8 cellular contexts compared by ENCODE assay signal in the genomic region with DNA sequence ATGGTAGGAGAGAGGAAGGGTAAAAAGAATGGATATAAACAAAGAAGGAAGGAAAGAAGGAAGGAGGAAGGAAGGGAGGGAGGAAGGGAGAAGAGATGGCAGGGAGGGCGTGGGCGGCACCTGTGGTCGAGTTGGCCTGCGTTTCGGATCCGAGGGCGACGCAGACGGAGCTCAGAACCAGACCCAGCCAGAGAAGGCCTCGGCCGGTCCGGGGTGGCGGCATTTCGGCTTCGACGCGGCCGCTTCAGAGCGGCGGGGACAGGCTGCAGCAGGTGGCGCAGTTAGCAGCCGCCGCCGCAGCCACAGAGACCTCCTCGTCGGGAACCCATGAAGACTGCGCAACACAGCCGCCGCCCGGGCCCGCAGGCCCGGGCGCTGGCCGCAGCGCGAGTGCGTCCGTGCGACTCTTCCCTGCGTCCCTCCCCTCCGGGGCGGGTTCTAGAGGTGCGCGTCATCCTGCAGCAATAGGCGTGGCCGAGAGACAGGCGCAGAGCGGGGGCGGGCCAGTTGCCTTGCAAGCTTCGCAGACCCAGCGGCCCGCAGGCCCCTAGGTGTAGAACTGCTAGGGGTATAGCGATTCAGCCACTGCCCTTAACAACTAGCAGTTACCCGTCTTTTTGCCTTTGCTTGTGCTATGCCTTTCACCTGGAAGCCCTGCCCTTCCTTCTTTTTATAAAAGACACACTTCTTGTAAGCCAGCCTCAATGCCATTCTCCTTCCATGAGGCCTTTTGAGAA. TPM values are rescaled to one million over a fixed set of nuclear protein-coding genes. Genes with fewer than 3 reads are reported as not detected.
DNase-seq lines count a peak whose midpoint lies in the region; ATAC-seq and TF ChIP-seq lines count a peak whose summit lies in the region.

A gene with protein sequence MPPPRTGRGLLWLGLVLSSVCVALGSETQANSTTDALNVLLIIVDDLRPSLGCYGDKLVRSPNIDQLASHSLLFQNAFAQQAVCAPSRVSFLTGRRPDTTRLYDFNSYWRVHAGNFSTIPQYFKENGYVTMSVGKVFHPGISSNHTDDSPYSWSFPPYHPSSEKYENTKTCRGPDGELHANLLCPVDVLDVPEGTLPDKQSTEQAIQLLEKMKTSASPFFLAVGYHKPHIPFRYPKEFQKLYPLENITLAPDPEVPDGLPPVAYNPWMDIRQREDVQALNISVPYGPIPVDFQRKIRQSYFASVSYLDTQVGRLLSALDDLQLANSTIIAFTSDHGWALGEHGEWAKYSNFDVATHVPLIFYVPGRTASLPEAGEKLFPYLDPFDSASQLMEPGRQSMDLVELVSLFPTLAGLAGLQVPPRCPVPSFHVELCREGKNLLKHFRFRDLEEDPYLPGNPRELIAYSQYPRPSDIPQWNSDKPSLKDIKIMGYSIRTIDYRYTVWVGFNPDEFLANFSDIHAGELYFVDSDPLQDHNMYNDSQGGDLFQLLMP (minus strand): TSS at position 392 of the 737 bp plus-strand sequence. CDS start 169 bp downstream, at position 223.

- H3K9ac ChIP-seq in parathyroid adenoma: peak within 1 kb of the TSS; percentile 92

- H3K36me3 ChIP-seq in parathyroid adenoma (ENCODE audit: control insufficient read depth, insufficient read depth, low read length) (no peaks in the 10 kb centered on the region), tibial artery (peaks cover 4 to 21% (median 16%) of the 10 kb centered on the region in 3 donors)

- H3K4me1 ChIP-seq in parathyroid adenoma (no peaks in the 10 kb centered on the region), tibial artery (peaks cover 0 to 9% (median 3%) of the 10 kb centered on the region in 4 donors)

- H3K27me3 ChIP-seq in parathyroid adenoma (ENCODE audit: control insufficient read depth, insufficient read depth, low read length): no peaks in the 10 kb centered on the region
- no peaks in the 10 kb centered on the region for H3K27me3 ChIP-seq in tibial artery

- H3K4me3 ChIP-seq in GM12865 (ENCODE audit: low read depth, low read length) (peak within 1 kb of the TSS; percentile 73), parathyroid adenoma (ENCODE audit: low read depth, low read length) (peak within 1 kb of the TSS; percentile 82), tibial artery (peak within 1 kb of the TSS; percentile 76 to 83)

- H3K9me3 Mint-ChIP-seq in activated naive CD8-positive, alpha-beta T cell treated with anti-CD3 and anti-CD28 coated beads, Interleukin-2, amount 50 U/mL, for 24 hours: no peaks in the 10 kb centered on the region

- H3K36me3 Mint-ChIP-seq in activated naive CD8-positive, alpha-beta T cell treated with anti-CD3 and anti-CD28 coated beads, Interleukin-2, amount 50 U/mL, for 24 hours (ENCODE audit: low read depth): peaks cover 9% of the 10 kb centered on the region

- peaks cover 5% of the 10 kb centered on the region for H3K79me2 ChIP-seq in parathyroid adenoma

- no peaks in the 10 kb centered on the region for H3K27me3 Mint-ChIP-seq in activated naive CD8-positive, alpha-beta T cell treated with anti-CD3 and anti-CD28 coated beads, Interleukin-2, amount 50 U/mL, for 24 hours

- DNase-seq in GM12865 (ENCODE audit: low read depth) (peak; percentile 90), NCI-H128 (lab: John Stamatoyannopoulos, UW; ENCODE audit: unreplicated experiment) (peak; percentile 67), SW 1271 (lab: John Stamatoyannopoulos, UW) (peak; percentile 75 to 81), Right ventricle myocardium superior (peak; percentile 95), tibial artery (peak; percentile 88 to 93)
- DNase-seq in activated naive CD8-positive, alpha-beta T cell treated with anti-CD3 and anti-CD28 coated beads, Interleukin-2, amount 50 U/mL, for 24 hours: peak; percentile 84

- H3K27ac Mint-ChIP-seq in activated naive CD8-positive, alpha-beta T cell treated with anti-CD3 and anti-CD28 coated beads, Interleukin-2, amount 50 U/mL, for 24 hours: peak within 1 kb of the TSS; percentile 89

- peak within 1 kb of the TSS; percentile 96 for H3K27ac ChIP-seq in parathyroid adenoma
- H3K27ac ChIP-seq in tibial artery: peak within 1 kb of the TSS; percentile 93 to 95

- intact Hi-C loops in Right ventricle myocardium superior (cut with DNase I) (no loop called here), tibial artery (cut with DNase I; ENCODE audit: low total_unique reads) (no loop called here)

- peak within 1 kb of the TSS; percentile 81 for H3K4me2 ChIP-seq in parathyroid adenoma (ENCODE audit: low read length)

- peak within 1 kb of the TSS; percentile 91 for H3K4me3 Mint-ChIP-seq in activated naive CD8-positive, alpha-beta T cell treated with anti-CD3 and anti-CD28 coated beads, Interleukin-2, amount 50 U/mL, for 24 hours

- peaks cover 47% of the 10 kb centered on the region for H3K4me1 Mint-ChIP-seq in activated naive CD8-positive, alpha-beta T cell treated with anti-CD3 and anti-CD28 coated beads, Interleukin-2, amount 50 U/mL, for 24 hours

- no peak for TF ChIP-seq CTCF in GM12865 (IDR thresholded peaks at IDR 0.05; ENCODE audit: insufficient read depth, low read depth, low read length, missing control alignments)
- TF ChIP-seq CTCF in parathyroid adenoma (IDR thresholded peaks at IDR 0.05): no peak
- TF ChIP-seq CTCF in tibial artery (IDR thresholded peaks at IDR 0.05): no peak

- H3K9me3 ChIP-seq in parathyroid adenoma (ENCODE audit: control insufficient read depth, low read length): no peaks in the 10 kb centered on the region
- no peaks in the 10 kb centered on the region for H3K9me3 ChIP-seq in tibial artery

- peak within 1 kb of the TSS; percentile 58 for H2AFZ ChIP-seq in parathyroid adenoma

- ATAC-seq in HG02678 (IDR thresholded peaks at IDR 0.05; ENCODE audit: unreplicated experiment) (peak; percentile 79), Right ventricle myocardium superior (ENCODE audit: poor library complexity) (peak; percentile 97)
- peak; percentile 75 for ATAC-seq in activated naive CD8-positive, alpha-beta T cell treated with anti-CD3 and anti-CD28 coated beads, Interleukin-2, amount 50 U/mL, for 24 hours

RNA-seq across cellular contexts. Expression of the gene that starts here (rescaled TPM):
- total RNA-seq in Right ventricle myocardium superior: 75.9 TPM

Comparison
In these comparisons a context has a peak if more than half of its experiments do, and no peak if none do; other contexts are left out.
1. Peak in every context shown above with its lines: DNase-seq, ATAC-seq, H3K4me3 ChIP-seq and H3K27ac ChIP-seq.